1 cellular context compared by ENCODE assay signal in genomic region chr1:244322791-244323521, GRCh38.
A peak's percentile ranks its signal among the peaks of the same experiment; 100 is the strongest.
TF ChIP-seq lines count a peak whose summit lies in the region.

No MANE protein-coding gene starts in this region.

TF ChIP-seq in K562, 482 proteins besides CTCF, POLR2A, EP300 and RAD21 (continued from another document and continues in another):
- no peak for TF ChIP-seq CHD7 (IDR thresholded peaks at IDR 0.05; ENCODE audit: low read depth, low read length)
- no peak for TF ChIP-seq FIP1L1 (IDR thresholded peaks at IDR 0.05; ENCODE audit: low read depth, low read length, poor library complexity, severe bottlenecking)
- TF ChIP-seq NFE2L1 (tag; IDR thresholded peaks at IDR 0.05; ENCODE audit: borderline replicate concordance, low read depth), result no peak
- TF ChIP-seq ZSCAN29 (IDR thresholded peaks at IDR 0.05), result no peak
- peak; percentile 69; the same call in 1 of the 2 replicates for TF ChIP-seq ATF7 (IDR thresholded peaks at IDR 0.05)
- TF ChIP-seq ZNF395 (CRISPR knock-in tag; IDR thresholded peaks at IDR 0.05), result no peak
- TF ChIP-seq PCBP2 (IDR thresholded peaks at IDR 0.05; ENCODE audit: low read depth, low read length, poor library complexity, severe bottlenecking), result no peak
- TF ChIP-seq SMARCE1 (IDR thresholded peaks at IDR 0.05), result peak; percentile 96
- TF ChIP-seq ZNF644 (tag; IDR thresholded peaks at IDR 0.05; ENCODE audit: low read depth), result peak; percentile 71
- no peak for TF ChIP-seq DNMT1 (IDR thresholded peaks at IDR 0.05)
- TF ChIP-seq DMBX1 (CRISPR knock-in tag; IDR thresholded peaks at IDR 0.05; ENCODE audit: borderline replicate concordance), result peak; percentile 9; the same call in 1 of the 2 replicates
- no peak for TF ChIP-seq KAT2B (IDR thresholded peaks at IDR 0.05; ENCODE audit: low read depth, low read length)
- TF ChIP-seq ZNF444 (CRISPR knock-in tag; IDR thresholded peaks at IDR 0.05), result no peak
- TF ChIP-seq ZNF830 (CRISPR knock-in tag; IDR thresholded peaks at IDR 0.05), result no peak
- TF ChIP-seq ZNF134 (CRISPR knock-in tag; conservative IDR thresholded peaks at IDR 0.05), result no peak
- no peak for TF ChIP-seq TOE1 (IDR thresholded peaks at IDR 0.05; ENCODE audit: borderline replicate concordance)
- no peak for TF ChIP-seq TOE1 (CRISPR knock-in tag; IDR thresholded peaks at IDR 0.05; ENCODE audit: borderline replicate concordance, low read depth)
- TF ChIP-seq GATAD2A (IDR thresholded peaks at IDR 0.05), result no peak
- TF ChIP-seq ZNF655 (CRISPR knock-in tag; IDR thresholded peaks at IDR 0.05), result no peak
- no peak for TF ChIP-seq ARID2 (IDR thresholded peaks at IDR 0.05)
- TF ChIP-seq ZNF639 (CRISPR knock-in tag; conservative IDR thresholded peaks at IDR 0.05 in 1 of 2, IDR thresholded peaks at IDR 0.05 in 1 of 2), result peak in 1 of 2 experiments; percentile 68; a peak in 1 of 4 replicates
- no peak for TF ChIP-seq RNF219 (CRISPR knock-in tag; IDR thresholded peaks at IDR 0.05)
- no peak for TF ChIP-seq ZNF518B (CRISPR knock-in tag; IDR thresholded peaks at IDR 0.05)
- no peak for TF ChIP-seq NR0B1 (IDR thresholded peaks at IDR 0.05; ENCODE audit: partially characterized antibody)
- no peak for TF ChIP-seq ZNF316 (IDR thresholded peaks at IDR 0.05)
- TF ChIP-seq HDAC1 (IDR thresholded peaks at IDR 0.05), result 0 out of 4 replicates have a peak, but pooled peaks of 1 of the 2 experiments have one; percentile 21
- no peak; the same call in 1 of the 2 replicates for TF ChIP-seq ZKSCAN8 (CRISPR knock-in tag; IDR thresholded peaks at IDR 0.05)
- TF ChIP-seq SETDB1 (IDR thresholded peaks at IDR 0.05; ENCODE audit: low read length), result no peak
- no peak for TF ChIP-seq ZNF217 (CRISPR knock-in tag; IDR thresholded peaks at IDR 0.05)
- no peak for TF ChIP-seq USF1 (CRISPR knock-in tag; IDR thresholded peaks at IDR 0.05)
- peak; percentile 72 for TF ChIP-seq BRD9 (IDR thresholded peaks at IDR 0.05; ENCODE audit: low read depth, partially characterized antibody)
- no peak for TF ChIP-seq TEAD2 (tag; IDR thresholded peaks at IDR 0.05)
- no peak for TF ChIP-seq PHTF2 (CRISPR knock-in tag; IDR thresholded peaks at IDR 0.05)
- no peak for TF ChIP-seq TRIM28 (IDR thresholded peaks at IDR 0.05)
